ENCODE assay signal across 8 cellular contexts in the genomic region with DNA sequence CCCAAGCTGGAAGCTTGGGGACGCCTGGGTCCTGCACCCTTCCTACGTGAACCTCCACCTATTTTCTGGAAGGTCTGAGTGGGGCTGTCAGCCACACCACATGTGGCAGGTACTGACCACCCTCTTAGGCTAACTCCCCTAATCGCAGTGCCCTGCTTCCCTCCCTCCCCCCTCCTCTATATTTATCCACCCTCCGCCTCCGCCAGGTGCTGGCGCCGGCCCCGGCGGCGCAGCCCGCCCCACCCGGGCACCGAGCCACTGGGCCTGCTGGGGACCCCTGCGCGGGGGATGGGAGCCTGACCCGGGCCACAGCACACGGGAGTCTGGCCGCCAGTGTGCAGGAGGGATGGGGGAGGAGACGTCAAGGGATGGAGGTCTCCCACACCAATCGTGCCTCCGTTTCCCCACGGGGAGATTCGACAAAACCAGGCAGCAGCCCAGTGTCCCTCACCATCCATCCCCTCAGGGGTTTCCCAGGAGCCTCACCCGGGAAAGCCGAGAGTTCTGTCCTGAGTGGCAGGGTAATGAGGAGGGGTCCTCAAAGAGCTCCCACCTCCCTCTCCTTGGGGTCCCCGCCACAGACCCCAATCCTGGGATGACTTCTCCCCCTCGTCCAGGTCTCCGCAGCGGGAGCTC. TPM values are rescaled to one million over a fixed set of nuclear protein-coding genes. Genes with fewer than 3 reads are reported as not detected.
DNase-seq lines count a peak whose midpoint lies in the region; ATAC-seq, FAIRE-seq and TF ChIP-seq lines count a peak whose summit lies in the region.

No MANE protein-coding gene starts in this region.

- H3K36me3 ChIP-seq in astrocyte (ENCODE audit: insufficient read depth, low read length), result no peaks in the 10 kb centered on the region
- H3K36me3 ChIP-seq in left lung, result peaks cover 0 to 29% of the 10 kb centered on the region in 2 donors
- H3K36me3 ChIP-seq in urinary bladder (ENCODE audit: insufficient read depth), result peaks cover 3% of the 10 kb centered on the region

- H3K79me2 ChIP-seq in astrocyte (ENCODE audit: insufficient read depth, low read length), result peaks cover 23% of the 10 kb centered on the region

- H3K4me1 ChIP-seq in astrocyte (ENCODE audit: insufficient read depth, low read length) (peaks cover 53% of the 10 kb centered on the region), left lung (peaks cover 44 to 77% of the 10 kb centered on the region in 2 donors), urinary bladder (ENCODE audit: insufficient read depth) (no peaks in the 10 kb centered on the region)

- H4K20me1 ChIP-seq in astrocyte (ENCODE audit: insufficient read depth, low read length), result peaks cover 53% of the 10 kb centered on the region

- H3K27me3 ChIP-seq in astrocyte (ENCODE audit: insufficient read depth, low read length) (no peaks in the 10 kb centered on the region), left lung (peaks cover 0 to 64% of the 10 kb centered on the region in 2 donors)

- H3K9ac ChIP-seq in astrocyte (ENCODE audit: low read length), result peak overlapping the region; percentile 86

- DNase-seq in activated naive CD4-positive, alpha-beta T cell treated with anti-CD3 and anti-CD28 coated beads, Interleukin-2, amount 50 U/mL, for 16 hours, result no peak
- DNase-seq in astrocyte (ENCODE audit: low read depth) (no peak), left lung (no peak), left colon (no peak), superior temporal gyrus (ENCODE audit: extremely low spot score) (no peak)
- DNase-seq in activated CD4-positive, alpha-beta memory T cell treated with anti-CD3 and anti-CD28 coated beads for 36 hours, result no peak

- H3K4me3 ChIP-seq in astrocyte (ENCODE audit: insufficient read depth, low read depth, low read length) (peak overlapping the region; percentile 91), left lung (peak overlapping the region; percentile 86 to 90), urinary bladder (ENCODE audit: low read depth, low read length) (peak overlapping the region; percentile 89)

- H3K9me3 ChIP-seq in astrocyte (ENCODE audit: insufficient read depth, low read depth, low read length), result no peaks in the 10 kb centered on the region
- no peaks in the 10 kb centered on the region for H3K9me3 ChIP-seq in left lung

- CTCF ChIA-PET in activated CD4-positive, alpha-beta memory T cell treated with anti-CD3 and anti-CD28 coated beads for 36 hours (lab: Charles Lee), result interaction anchor here (1.0 to 1.4 kb wide), 2 partner anchors 97 kb away, joined by 5 to 6 read pairs; a partner anchor contains a TSS

- FAIRE-seq in astrocyte (lab: Jason Lieb, UNC), result no peak

- intact Hi-C loops in left lung (cut with DNase I) (loop anchor here in 1 of 2 donors (5.0 kb wide), 1 partner anchor 98 kb away; a partner anchor contains a TSS), left colon (cut with DNase I, micrococcal nuclease) (no loop called here)
- intact Hi-C loops in activated CD4-positive, alpha-beta memory T cell treated with anti-CD3 and anti-CD28 coated beads for 36 hours (cut with micrococcal nuclease), result loop anchor here (5.0 to 10.0 kb wide), 2 partner anchors 138 to 391 kb away; a partner anchor contains a TSS

- H3K27ac ChIP-seq in astrocyte (ENCODE audit: low read depth, low read length) (no peak overlapping the region), left lung (peak overlapping the region; percentile 80 to 86), urinary bladder (ENCODE audit: low read depth) (peak overlapping the region; percentile 81)

- H3K27me3 Mint-ChIP-seq in activated naive CD4-positive, alpha-beta T cell treated with anti-CD3 and anti-CD28 coated beads, Interleukin-2, amount 50 U/mL, for 24 hours, result peaks cover 19% of the 10 kb centered on the region
- peaks cover 6% of the 10 kb centered on the region for H3K27me3 Mint-ChIP-seq in astrocyte (ENCODE audit: low read depth, unreplicated experiment)
- H3K27me3 Mint-ChIP-seq in activated CD4-positive, alpha-beta memory T cell treated with anti-CD3 and anti-CD28 coated beads for 36 hours, result peaks cover 42% of the 10 kb centered on the region

- H3K4me1 Mint-ChIP-seq in activated naive CD4-positive, alpha-beta T cell treated with anti-CD3 and anti-CD28 coated beads, Interleukin-2, amount 50 U/mL, for 24 hours, result peaks cover 49% of the 10 kb centered on the region
- peaks cover 11% of the 10 kb centered on the region for H3K4me1 Mint-ChIP-seq in astrocyte (ENCODE audit: low read depth, unreplicated experiment)
- peaks cover 53% of the 10 kb centered on the region for H3K4me1 Mint-ChIP-seq in activated CD4-positive, alpha-beta memory T cell treated with anti-CD3 and anti-CD28 coated beads for 36 hours (ENCODE audit: low read depth)

- POLR2A ChIA-PET in activated CD4-positive, alpha-beta memory T cell treated with anti-CD3 and anti-CD28 coated beads for 36 hours (lab: Charles Lee), result interaction anchor here (0.9 kb wide), 1 partner anchor 8 kb away, joined by 3 read pairs; no protein-coding TSS in a partner anchor

- H3K27ac Mint-ChIP-seq in activated naive CD4-positive, alpha-beta T cell treated with anti-CD3 and anti-CD28 coated beads, Interleukin-2, amount 50 U/mL, for 24 hours, result no peak overlapping the region
- no peak overlapping the region for H3K27ac Mint-ChIP-seq in astrocyte (ENCODE audit: unreplicated experiment)
- H3K27ac Mint-ChIP-seq in activated CD4-positive, alpha-beta memory T cell treated with anti-CD3 and anti-CD28 coated beads for 36 hours, result no peak overlapping the region

- ATAC-seq in left lung (no peak), left colon (no peak)

- H3K4me3 Mint-ChIP-seq in activated naive CD4-positive, alpha-beta T cell treated with anti-CD3 and anti-CD28 coated beads, Interleukin-2, amount 50 U/mL, for 24 hours, result peak overlapping the region; percentile 30
- H3K4me3 Mint-ChIP-seq in astrocyte (ENCODE audit: unreplicated experiment), result peak overlapping the region; percentile 88
- no peak overlapping the region for H3K4me3 Mint-ChIP-seq in activated CD4-positive, alpha-beta memory T cell treated with anti-CD3 and anti-CD28 coated beads for 36 hours

- no peaks in the 10 kb centered on the region for H3K36me3 Mint-ChIP-seq in activated naive CD4-positive, alpha-beta T cell treated with anti-CD3 and anti-CD28 coated beads, Interleukin-2, amount 50 U/mL, for 24 hours
- peaks cover 8% of the 10 kb centered on the region for H3K36me3 Mint-ChIP-seq in astrocyte (ENCODE audit: low read depth, unreplicated experiment)
- no peaks in the 10 kb centered on the region for H3K36me3 Mint-ChIP-seq in activated CD4-positive, alpha-beta memory T cell treated with anti-CD3 and anti-CD28 coated beads for 36 hours

- H3K9me3 Mint-ChIP-seq in activated naive CD4-positive, alpha-beta T cell treated with anti-CD3 and anti-CD28 coated beads, Interleukin-2, amount 50 U/mL, for 24 hours, result no peaks in the 10 kb centered on the region
- no peaks in the 10 kb centered on the region for H3K9me3 Mint-ChIP-seq in astrocyte (ENCODE audit: unreplicated experiment)
- no peaks in the 10 kb centered on the region for H3K9me3 Mint-ChIP-seq in activated CD4-positive, alpha-beta memory T cell treated with anti-CD3 and anti-CD28 coated beads for 36 hours

- H2AFZ ChIP-seq in astrocyte (ENCODE audit: low read depth, low read length), result no peak overlapping the region

- peak overlapping the region; percentile 90 for H3K4me2 ChIP-seq in astrocyte (ENCODE audit: low read length)

- WGBS in urinary bladder, result 2% methylated on average over 29 of the region's 29 CpGs

- TF ChIP-seq CTCF in astrocyte (IDR thresholded peaks at IDR 0.05; ENCODE audit: insufficient read depth, low read depth, low read length) (no peak), left lung (IDR thresholded peaks at IDR 0.05) (no peak)

RNA-seq across cellular contexts. Expression of a gene that starts 1.3 kb away (rescaled TPM):
- total RNA-seq in astrocyte (14.1 and 14.5 TPM in 2 replicates), left lung (10 to 100 TPM; 22.5 to 34.2 TPM), urinary bladder (15.7 TPM), left colon (10 to 100 TPM; 15.0 to 16.6 TPM)
- 46.0 TPM for polyA plus RNA-seq in urinary bladder
- total RNA-seq in activated CD4-positive, alpha-beta memory T cell treated with anti-CD3 and anti-CD28 coated beads for 36 hours, result 1 to 10 TPM; 1.1 to 1.2 TPM

RNA-seq across cellular contexts. Expression of a gene that starts 6.2 kb away (rescaled TPM):
- total RNA-seq in astrocyte (0.65 and 0.84 TPM in 2 replicates), left lung (1 to 10 TPM in 1 of 2 donors, under 1 TPM in 1; 0.55 to 1.2 TPM), urinary bladder (1.6 TPM), left colon (1 to 10 TPM in 1 of 2 donors, under 1 TPM in 1; 0.58 to 2.4 TPM)
- polyA plus RNA-seq in urinary bladder, result 3.6 TPM
- under 1 TPM; 0.38 to 0.65 TPM for total RNA-seq in activated CD4-positive, alpha-beta memory T cell treated with anti-CD3 and anti-CD28 coated beads for 36 hours

RNA-seq across cellular contexts. Expression of a gene that starts 6.9 kb away (rescaled TPM):
- 11.4 and 16.4 TPM in 2 replicates for total RNA-seq in astrocyte
- total RNA-seq in left lung, result 10 to 100 TPM; 11.7 to 15.1 TPM
- total RNA-seq in urinary bladder, result 14.6 TPM
- polyA plus RNA-seq in urinary bladder, result 20.1 TPM
- 1 to 10 TPM; 1.2 to 4.6 TPM for total RNA-seq in left colon
- total RNA-seq in activated CD4-positive, alpha-beta memory T cell treated with anti-CD3 and anti-CD28 coated beads for 36 hours, result 1 to 10 TPM; 1.8 to 1.9 TPM

RNA-seq across cellular contexts. Expression of a gene that starts 16.4 kb away (rescaled TPM):
- 14.4 and 16.6 TPM in 2 replicates for total RNA-seq in astrocyte
- 10 to 100 TPM; 13.1 to 19.5 TPM for total RNA-seq in left lung
- 17.3 TPM for total RNA-seq in urinary bladder
- 38.4 TPM for polyA plus RNA-seq in urinary bladder
- 1 to 10 TPM; 4.4 to 7.7 TPM for total RNA-seq in left colon
- total RNA-seq in activated CD4-positive, alpha-beta memory T cell treated with anti-CD3 and anti-CD28 coated beads for 36 hours, result 10 to 100 TPM in 1 of 2 experiments, 1 to 10 TPM in 1; 9.3 to 10.1 TPM
